In genomic region chr2:110674620-110675555, GRCh38 we compare ENCODE assay signal across 8 cellular contexts.
A peak's percentile ranks its signal among the peaks of the same experiment; 100 is the strongest.
DNase-seq lines count a peak whose midpoint lies in the region; ATAC-seq and TF ChIP-seq lines count a peak whose summit lies in the region.

No MANE protein-coding gene starts in this region.

- ATAC-seq in GM19351 (IDR thresholded peaks at IDR 0.05; ENCODE audit: unreplicated experiment): peak; percentile 85
- peak; percentile 91 for ATAC-seq in HG03175 (IDR thresholded peaks at IDR 0.05; ENCODE audit: unreplicated experiment)

- DNase-seq in DMS79 treated with DMSO at 0.1 percent for 48 hours (lab: John Stamatoyannopoulos, UW) (peak; percentile 15), RPMI8226 (peak; percentile 61), epithelial cell of esophagus (ENCODE audit: low read depth) (peak; percentile 67), caudate nucleus (lab: John Stamatoyannopoulos, UW) (no peak), C1 segment of cervical spinal cord (lab: John Stamatoyannopoulos, UW) (no peak)
- DNase-seq in stimulated activated CD8-positive, alpha-beta memory T cell treated with anti-CD3 and anti-CD28 coated beads, Interleukin-4, amount 100 ng/mL, for 24 hours (ENCODE audit: low read depth): peak; percentile 15

- H3K27ac ChIP-seq in caudate nucleus (ENCODE audit: low read depth, low read length): no peak overlapping the region

- H3K4me3 ChIP-seq in epithelial cell of esophagus (ENCODE audit: low read length): no peak overlapping the region

- TF ChIP-seq CTCF in epithelial cell of esophagus (IDR thresholded peaks at IDR 0.05; ENCODE audit: insufficient read depth, low read depth, low read length, missing control alignments): no peak

Comparison
In these comparisons a context has a peak if more than half of its experiments do, and no peak if none do; other contexts are left out.
1. DNase-seq: peak in DMS79 treated with DMSO at 0.1 percent for 48 hours (single experiment), RPMI8226 (single experiment), epithelial cell of esophagus (single experiment) and stimulated activated CD8-positive, alpha-beta memory T cell treated with anti-CD3 and anti-CD28 coated beads, Interleukin-4, amount 100 ng/mL, for 24 hours (single experiment); none in caudate nucleus (0 of 61) and C1 segment of cervical spinal cord (0 of 14).